ENCODE assay signal across 1 cellular context in the genomic region with DNA sequence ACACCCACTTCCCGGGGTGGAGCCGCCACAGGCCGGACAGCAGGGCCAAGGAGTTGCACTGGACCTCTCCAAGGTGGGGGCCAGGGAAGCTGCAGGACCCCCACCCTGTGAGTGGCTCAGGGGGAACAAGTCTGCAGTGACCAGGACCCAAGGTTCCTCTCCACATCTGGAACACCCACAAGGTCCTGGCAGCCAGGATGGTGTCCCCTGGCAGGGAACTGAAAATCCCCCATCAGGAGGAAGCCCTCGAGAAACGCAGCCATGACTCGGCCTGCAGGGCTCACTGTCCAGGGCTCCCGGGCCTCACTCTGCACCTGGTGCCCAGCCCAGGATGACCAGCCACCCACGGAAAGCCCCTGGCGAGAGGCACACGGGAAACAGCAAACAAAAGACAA.
TF ChIP-seq lines count a peak whose summit lies in the region.

No MANE protein-coding gene starts in this region.

TF ChIP-seq in HCT116, 20 proteins besides CTCF, POLR2A, EP300 and RAD21:
- TF ChIP-seq, protein P1, sequence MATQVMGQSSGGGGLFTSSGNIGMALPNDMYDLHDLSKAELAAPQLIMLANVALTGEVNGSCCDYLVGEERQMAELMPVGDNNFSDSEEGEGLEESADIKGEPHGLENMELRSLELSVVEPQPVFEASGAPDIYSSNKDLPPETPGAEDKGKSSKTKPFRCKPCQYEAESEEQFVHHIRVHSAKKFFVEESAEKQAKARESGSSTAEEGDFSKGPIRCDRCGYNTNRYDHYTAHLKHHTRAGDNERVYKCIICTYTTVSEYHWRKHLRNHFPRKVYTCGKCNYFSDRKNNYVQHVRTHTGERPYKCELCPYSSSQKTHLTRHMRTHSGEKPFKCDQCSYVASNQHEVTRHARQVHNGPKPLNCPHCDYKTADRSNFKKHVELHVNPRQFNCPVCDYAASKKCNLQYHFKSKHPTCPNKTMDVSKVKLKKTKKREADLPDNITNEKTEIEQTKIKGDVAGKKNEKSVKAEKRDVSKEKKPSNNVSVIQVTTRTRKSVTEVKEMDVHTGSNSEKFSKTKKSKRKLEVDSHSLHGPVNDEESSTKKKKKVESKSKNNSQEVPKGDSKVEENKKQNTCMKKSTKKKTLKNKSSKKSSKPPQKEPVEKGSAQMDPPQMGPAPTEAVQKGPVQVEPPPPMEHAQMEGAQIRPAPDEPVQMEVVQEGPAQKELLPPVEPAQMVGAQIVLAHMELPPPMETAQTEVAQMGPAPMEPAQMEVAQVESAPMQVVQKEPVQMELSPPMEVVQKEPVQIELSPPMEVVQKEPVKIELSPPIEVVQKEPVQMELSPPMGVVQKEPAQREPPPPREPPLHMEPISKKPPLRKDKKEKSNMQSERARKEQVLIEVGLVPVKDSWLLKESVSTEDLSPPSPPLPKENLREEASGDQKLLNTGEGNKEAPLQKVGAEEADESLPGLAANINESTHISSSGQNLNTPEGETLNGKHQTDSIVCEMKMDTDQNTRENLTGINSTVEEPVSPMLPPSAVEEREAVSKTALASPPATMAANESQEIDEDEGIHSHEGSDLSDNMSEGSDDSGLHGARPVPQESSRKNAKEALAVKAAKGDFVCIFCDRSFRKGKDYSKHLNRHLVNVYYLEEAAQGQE (IDR thresholded peaks at IDR 0.05; ENCODE audit: low read depth) = no peak
- TF ChIP-seq POLR2AphosphoS5 (IDR thresholded peaks at IDR 0.05; ENCODE audit: low read depth, low read length) (0 out of 2 replicates have a peak, but pooled peaks have one; percentile 19), TCF7L2 (IDR thresholded peaks at IDR 0.05; ENCODE audit: borderline replicate concordance, extremely low read depth, insufficient read depth, insufficient read length) (no peak), ELF1 (IDR thresholded peaks at IDR 0.05; ENCODE audit: borderline replicate concordance, low read depth) (no peak)
- TF ChIP-seq, protein P2, sequence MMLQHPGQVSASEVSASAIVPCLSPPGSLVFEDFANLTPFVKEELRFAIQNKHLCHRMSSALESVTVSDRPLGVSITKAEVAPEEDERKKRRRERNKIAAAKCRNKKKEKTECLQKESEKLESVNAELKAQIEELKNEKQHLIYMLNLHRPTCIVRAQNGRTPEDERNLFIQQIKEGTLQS (IDR thresholded peaks at IDR 0.05) = no peak
